Comparison of ENCODE assay signal across 8 cellular contexts in genomic region chr15:34209421-34210282, GRCh38. TPM values are rescaled to one million over a fixed set of nuclear protein-coding genes. Genes with fewer than 3 reads are reported as not detected.
DNase-seq lines count a peak whose midpoint lies in the region; ATAC-seq and TF ChIP-seq lines count a peak whose summit lies in the region.

TSS of gene KATNBL1 (minus strand) at chr15:34210096. CDS start at chr15:34163676, 46,420 bp downstream.

- peak within 1 kb of the TSS; percentile 57 for H3K4me3 ChIP-seq in CD8-positive, alpha-beta memory T cell (ENCODE audit: low read length)
- peak within 1 kb of the TSS; percentile 62 for H3K4me3 ChIP-seq in lower lobe of right lung

- POLR2A ChIA-PET in CD8-positive, alpha-beta memory T cell (lab: Charles Lee): interaction anchor here (0.5 to 1.7 kb wide), 6 partner anchors 15 to 170 kb away, joined by 3 to 9 read pairs (median 3); partner anchors contain the start of genes AVEN, EMC7, LPCAT4 and PGBD4
- POLR2A ChIA-PET in activated CD4-positive, alpha-beta memory T cell treated with anti-CD3 and anti-CD28 coated beads for 36 hours (lab: Charles Lee): interaction anchor here (0.7 to 1.9 kb wide), 5 partner anchors 16 to 170 kb away, joined by 3 to 7 read pairs (median 3); partner anchors contain the start of genes EMC4, EMC7, LPCAT4 and PGBD4

- peak within 1 kb of the TSS; percentile 86 to 95 (median 91) for H3K4me3 Mint-ChIP-seq in CD8-positive, alpha-beta memory T cell
- peak within 1 kb of the TSS; percentile 87 for H3K4me3 Mint-ChIP-seq in activated CD4-positive, alpha-beta memory T cell treated with anti-CD3 and anti-CD28 coated beads for 36 hours

- no peaks in the 10 kb centered on the region for H3K27me3 ChIP-seq in CD8-positive, alpha-beta memory T cell (ENCODE audit: insufficient read depth, low read length, poor library complexity, severe bottlenecking)
- no peaks in the 10 kb centered on the region for H3K27me3 ChIP-seq in lower lobe of right lung (ENCODE audit: low read depth)

- peak; percentile 87 to 97 (median 95) for DNase-seq in CD8-positive, alpha-beta memory T cell
- DNase-seq in HK-2 (ENCODE audit: unreplicated experiment) (peak; percentile 93), NCI-H82 treated with DMSO at 0.1 percent for 48 hours (lab: John Stamatoyannopoulos, UW; ENCODE audit: unreplicated experiment) (peak; percentile 81), ecto neural progenitor cell (ENCODE audit: low spot score) (peak; percentile 99), lower lobe of right lung (peak; percentile 98)
- peak; percentile 98 for DNase-seq in activated CD4-positive, alpha-beta memory T cell treated with anti-CD3 and anti-CD28 coated beads for 36 hours
- peak; percentile 95 to 98 (median 96) for DNase-seq in stimulated activated CD4-positive, alpha-beta T cell treated with anti-CD3 and anti-CD28 coated beads, TNF-alpha, amount 100 ng/mL, for 24 hours (ENCODE audit: low read depth in 3 of 3)

- intact Hi-C loops in activated CD4-positive, alpha-beta memory T cell treated with anti-CD3 and anti-CD28 coated beads for 36 hours (cut with micrococcal nuclease): loop anchor here (1.0 to 10.0 kb wide), 7 partner anchors 15 to 170 kb away; partner anchors contain the start of genes AVEN, LPCAT4 and PGBD4
- intact Hi-C loops in lower lobe of right lung (cut with DNase I): loop anchor here (10.0 kb wide), 1 partner anchor 145 kb away; no protein-coding TSS in a partner anchor

- peaks cover 14% of the 10 kb centered on the region for H3K4me1 ChIP-seq in CD8-positive, alpha-beta memory T cell (ENCODE audit: insufficient read depth, low read length)
- peaks cover 11% of the 10 kb centered on the region for H3K4me1 ChIP-seq in lower lobe of right lung

- peak within 1 kb of the TSS; percentile 52 for H3K27ac ChIP-seq in CD8-positive, alpha-beta memory T cell (ENCODE audit: low read depth, low read length)
- peak within 1 kb of the TSS; percentile 82 for H3K27ac ChIP-seq in lower lobe of right lung

- H3K27me3 Mint-ChIP-seq in CD8-positive, alpha-beta memory T cell: no peaks in the 10 kb centered on the region
- no peaks in the 10 kb centered on the region for H3K27me3 Mint-ChIP-seq in activated CD4-positive, alpha-beta memory T cell treated with anti-CD3 and anti-CD28 coated beads for 36 hours

- H3K4me1 Mint-ChIP-seq in CD8-positive, alpha-beta memory T cell: peaks cover 17 to 35% (median 35%) of the 10 kb centered on the region in 3 donors
- H3K4me1 Mint-ChIP-seq in activated CD4-positive, alpha-beta memory T cell treated with anti-CD3 and anti-CD28 coated beads for 36 hours (ENCODE audit: low read depth): peaks cover 25% of the 10 kb centered on the region

- peak within 1 kb of the TSS; percentile 57 to 94 (median 86) for H3K27ac Mint-ChIP-seq in CD8-positive, alpha-beta memory T cell
- H3K27ac Mint-ChIP-seq in activated CD4-positive, alpha-beta memory T cell treated with anti-CD3 and anti-CD28 coated beads for 36 hours: peak within 1 kb of the TSS; percentile 69

- no peaks in the 10 kb centered on the region for H3K36me3 ChIP-seq in CD8-positive, alpha-beta memory T cell (ENCODE audit: insufficient read depth, low read length)
- H3K36me3 ChIP-seq in lower lobe of right lung: no peaks in the 10 kb centered on the region

- no peaks in the 10 kb centered on the region for H3K9me3 ChIP-seq in CD8-positive, alpha-beta memory T cell (ENCODE audit: low read length)
- H3K9me3 ChIP-seq in lower lobe of right lung: no peaks in the 10 kb centered on the region

- peaks cover 0 to 17% (median 1%) of the 10 kb centered on the region in 3 donors for H3K36me3 Mint-ChIP-seq in CD8-positive, alpha-beta memory T cell
- peaks cover 11% of the 10 kb centered on the region for H3K36me3 Mint-ChIP-seq in activated CD4-positive, alpha-beta memory T cell treated with anti-CD3 and anti-CD28 coated beads for 36 hours

- CTCF ChIA-PET in CD8-positive, alpha-beta memory T cell (lab: Charles Lee): interaction anchor here (0.7 to 4.8 kb wide), 25 partner anchors 9 to 1547 kb away, joined by 3 to 75 read pairs (median 4); partner anchors contain the start of genes AQR, EMC4, EMC7 and LPCAT4
- CTCF ChIA-PET in activated CD4-positive, alpha-beta memory T cell treated with anti-CD3 and anti-CD28 coated beads for 36 hours (lab: Charles Lee): interaction anchor here (0.6 to 6.5 kb wide), 33 partner anchors 8 to 388 kb away, joined by 3 to 98 read pairs (median 4); partner anchors contain the start of genes EMC4, EMC7, GOLGA8B and LPCAT4

- TF ChIP-seq CTCF in lower lobe of right lung (IDR thresholded peaks at IDR 0.05): peak; percentile 85

- no peaks in the 10 kb centered on the region for H3K9me3 Mint-ChIP-seq in CD8-positive, alpha-beta memory T cell
- no peaks in the 10 kb centered on the region for H3K9me3 Mint-ChIP-seq in activated CD4-positive, alpha-beta memory T cell treated with anti-CD3 and anti-CD28 coated beads for 36 hours

- peak; percentile 90 for ATAC-seq in GM19452 (IDR thresholded peaks at IDR 0.05; ENCODE audit: unreplicated experiment)
- ATAC-seq in lower lobe of right lung: peak; percentile 99 to 100

RNA-seq across cellular contexts. Expression of gene KATNBL1, which starts in this region (rescaled TPM):
- total RNA-seq in CD8-positive, alpha-beta memory T cell: 10 to 100 TPM; 42.2 to 43.8 TPM
- polyA plus RNA-seq in CD8-positive, alpha-beta memory T cell: 29.0 TPM
- 10 to 100 TPM; 44.7 to 56.7 TPM for total RNA-seq in activated CD4-positive, alpha-beta memory T cell treated with anti-CD3 and anti-CD28 coated beads for 36 hours
- total RNA-seq in lower lobe of right lung: 44.1 TPM

Comparison
In these comparisons a context has a peak if more than half of its experiments do, and no peak if none do; other contexts are left out.
1. Peak in every context shown above with its lines: DNase-seq, ATAC-seq, H3K4me3 ChIP-seq and H3K27ac ChIP-seq.